ENCODE assay signal across 8 cellular contexts in genomic region chr5:103582364-103582763, GRCh38. TPM values are rescaled to one million over a fixed set of nuclear protein-coding genes. Genes with fewer than 3 reads are reported as not detected.
DNase-seq lines count a peak whose midpoint lies in the region; ATAC-seq and TF ChIP-seq lines count a peak whose summit lies in the region.

No MANE protein-coding gene starts in this region.

- H3K4me3 ChIP-seq in A673 (ENCODE audit: low read depth, low read length, poor library complexity, severe bottlenecking) (no peak overlapping the region), MM.1S (ENCODE audit: low read length) (no peak overlapping the region), testis (no peak overlapping the region)

- H3K79me2 ChIP-seq in MM.1S (ENCODE audit: low read length): no peaks in the 10 kb centered on the region

- 48 to 58% methylated on average over 2 of the region's 2 CpGs for WGBS in testis, 2 donors

- no peak for TF ChIP-seq POLR2A in testis (IDR thresholded peaks at IDR 0.05)

- H3F3A ChIP-seq in MM.1S (ENCODE audit: insufficient read depth, low read length): no peaks in the 10 kb centered on the region

- no peak overlapping the region for H2AFZ ChIP-seq in MM.1S (ENCODE audit: low read length)

- TF ChIP-seq CTCF in A673 (conservative IDR thresholded peaks at IDR 0.05; ENCODE audit: low read depth, low read length) (peak; percentile 69), GM12873 (IDR thresholded peaks at IDR 0.05; ENCODE audit: insufficient read depth, low read depth, low read length, missing control alignments) (peak; percentile 52), MM.1S (IDR thresholded peaks at IDR 0.05; ENCODE audit: low read length) (peak; percentile 51), foreskin keratinocyte (conservative IDR thresholded peaks at IDR 0.05) (peak; percentile 75), testis (IDR thresholded peaks at IDR 0.05) (peak in 2 of 3 experiments; percentile 33 to 36)

- H3K4me2 ChIP-seq in MM.1S (ENCODE audit: low read depth, low read length): no peak overlapping the region

- CTCF ChIA-PET in A673 (lab: Charles Lee): interaction anchor here (0.5 to 1.0 kb wide), 2 partner anchors 596 to 1060 kb away, joined by 3 to 4 read pairs; no protein-coding TSS in a partner anchor

- no TSS peak for BruUV-seq in A673 (replicated peaks; lab: Mats Ljungman, UMichigan)

- no peaks in the 10 kb centered on the region for H3K36me3 ChIP-seq in A673 (ENCODE audit: insufficient read depth, low read length, poor library complexity, severe bottlenecking)
- H3K36me3 ChIP-seq in MM.1S (replicated peaks; ENCODE audit: insufficient read depth, low read length): no peaks in the 10 kb centered on the region
- no peaks in the 10 kb centered on the region for H3K36me3 ChIP-seq in testis (ENCODE audit: low read depth, missing control alignments)

- ATAC-seq in foreskin keratinocyte: peak; percentile 68
- no peak for ATAC-seq in GM19328 (IDR thresholded peaks at IDR 0.05; ENCODE audit: unreplicated experiment)

- H3K4me1 ChIP-seq in A673 (ENCODE audit: insufficient read depth, low read length, poor library complexity, severe bottlenecking) (peaks cover 6% of the 10 kb centered on the region), MM.1S (ENCODE audit: low read length) (no peaks in the 10 kb centered on the region), foreskin keratinocyte (no peaks in the 10 kb centered on the region), testis (no peaks in the 10 kb centered on the region)

- POLR2A ChIA-PET in A673 (lab: Charles Lee; ENCODE audit: low non-redundant PET): no interaction called here

- DNase-seq in A673 (ENCODE audit: low spot score): peak; percentile 71
- peak; percentile 54 for DNase-seq in MM.1S
- DNase-seq in SHP77 treated with DMSO at 0.1 percent for 48 hours (lab: John Stamatoyannopoulos, UW): peak; percentile 79
- DNase-seq in foreskin keratinocyte: peak in 1 of 2 donors; percentile 27
- peak; percentile 41 for DNase-seq in testis
- DNase-seq in NCI-H1048 (lab: John Stamatoyannopoulos, UW): no peak

- H3K27me3 ChIP-seq in A673 (replicated peaks; ENCODE audit: insufficient read depth, low read depth, low read length, poor library complexity) (no peaks in the 10 kb centered on the region), MM.1S (replicated peaks; ENCODE audit: insufficient read depth, low read length) (no peaks in the 10 kb centered on the region), foreskin keratinocyte (no peaks in the 10 kb centered on the region), testis (no peaks in the 10 kb centered on the region)

- intact Hi-C loops in A673 (cut with micrococcal nuclease; ENCODE audit: unreplicated experiment) (loop anchor here (1.0 to 5.0 kb wide), 2 partner anchors 225 to 597 kb away; no protein-coding TSS in a partner anchor), testis (cut with DNase I; ENCODE audit: low total_unique reads) (no loop called here)

- no peaks in the 10 kb centered on the region for H3K9me2 ChIP-seq in MM.1S (replicated peaks; ENCODE audit: insufficient read depth, low read length)

- H3K9me3 ChIP-seq in A673 (ENCODE audit: low read depth, low read length, poor library complexity, severe bottlenecking) (no peaks in the 10 kb centered on the region), MM.1S (replicated peaks; ENCODE audit: insufficient read depth, low read length) (no peaks in the 10 kb centered on the region), testis (no peaks in the 10 kb centered on the region)

- H4K20me1 ChIP-seq in MM.1S (ENCODE audit: insufficient read depth, low read length): no peaks in the 10 kb centered on the region

- no peak overlapping the region for H3K9ac ChIP-seq in MM.1S (ENCODE audit: low read length)

- H3K27ac ChIP-seq in A673 (ENCODE audit: low read depth, low read length, poor library complexity, severe bottlenecking) (no peak overlapping the region), MM.1S (ENCODE audit: low read length) (no peak overlapping the region), foreskin keratinocyte (no peak overlapping the region), testis (no peak overlapping the region)

RNA-seq across cellular contexts. Expression of gene NUDT12, which starts 19.8 kb away (rescaled TPM):
- 10.2 and 10.9 TPM in 2 replicates for total RNA-seq in A673 (2021)
- 12.1 and 12.6 TPM in 2 replicates for total RNA-seq in foreskin keratinocyte
- 4.3 and 5.7 TPM in 2 replicates for polyA plus RNA-seq in foreskin keratinocyte
- total RNA-seq in testis: 10 to 100 TPM; 11.9 to 13.5 TPM
- polyA plus RNA-seq in testis (ENCODE audit: insufficient read depth, low read depth, low replicate concordance): 6.3 TPM
